19 cellular contexts compared by ENCODE assay signal in genomic region chr1:240239309-240239708, GRCh38.
A peak's percentile ranks its signal among the peaks of the same experiment; 100 is the strongest.
DNase-seq lines count a peak whose midpoint lies in the region; ATAC-seq and TF ChIP-seq lines count a peak whose summit lies in the region.
"Had no signal": no experiment of that assay in that cellular context is flagged by ENCODE, and none has a peak within 500 bp of the region (broad histone marks: within the 10 kb centered on the region; RNA-seq: fewer than 3 reads in every experiment).

No MANE protein-coding gene starts in this region.

- H3K9me3 ChIP-seq in HEK293 (ENCODE audit: control insufficient read depth, insufficient read depth, low read depth, low read length) (no peaks in the 10 kb centered on the region), IMR-90 (ENCODE audit: control insufficient read depth, insufficient read depth, low read length) (no peaks in the 10 kb centered on the region), smooth muscle cell (replicated peaks; ENCODE audit: low read depth) (no peaks in the 10 kb centered on the region)
- H3K9me3 ChIP-seq: BLaER1, Caco-2 had no signal

- H3K4ac ChIP-seq in IMR-90 (ENCODE audit: low read depth, low read length), result peak overlapping the region; percentile 80; the same call in 1 of the 2 replicates

- peak overlapping the region; percentile 83 for H2BK120ac ChIP-seq in IMR-90 (ENCODE audit: low read depth, low read length)

- H3K9me1 ChIP-seq in IMR-90 (ENCODE audit: insufficient read depth, low read length), result peaks cover 12% of the 10 kb centered on the region

- peak overlapping the region in 1 of 2 experiments; percentile 49; a peak in 2 of 4 replicates for H4K8ac ChIP-seq in IMR-90 (ENCODE audit: low read depth in 2 of 2, low read length in 2 of 2)

- no peaks in the 10 kb centered on the region for H3K79me2 ChIP-seq in smooth muscle cell (ENCODE audit: low read depth)

- H3K18ac ChIP-seq in IMR-90 (ENCODE audit: low read depth, low read length), result peak overlapping the region; percentile 9; the same call in 1 of the 2 replicates

- TF ChIP-seq RAD21 in IMR-90 (IDR thresholded peaks at IDR 0.05; ENCODE audit: low read length), result no peak

- H3K14ac ChIP-seq in IMR-90 (replicated peaks; ENCODE audit: low read depth, low read length), result no peak overlapping the region; the same call in 1 of the 2 replicates

- dilution Hi-C loops in IMR-90 (cut with HindIII; ENCODE audit: low sequenced_read_pairs, unreplicated experiment), result no loop called here

- no peak overlapping the region for H2AK9ac ChIP-seq in IMR-90 (replicated peaks; ENCODE audit: low read depth, low read length, poor library complexity)

- in situ Hi-C loops in IMR-90 (cut with MboI; ENCODE audit: low sequenced_read_pairs), result no loop called here

- peak overlapping the region; percentile 68; the same call in 1 of the 2 replicates for H4K91ac ChIP-seq in IMR-90 (ENCODE audit: insufficient read depth, low read depth, low read length)

- CTCF ChIA-PET in HEK293 (lab: Yijun Ruan, JAX) (no interaction called here), IMR-90 (lab: Yijun Ruan, JAX) (no interaction called here)

- no peak for DNase-seq in IMR-90
- no peak for DNase-seq in smooth muscle cell (lab: John Stamatoyannopoulos, UW; ENCODE audit: unreplicated experiment)
- DNase-seq in activated CD4-positive, alpha-beta T cell treated with anti-CD3 and anti-CD28 coated beads for 4 hours, result no peak
- DNase-seq in nucleus accumbens (lab: John Stamatoyannopoulos, UW), result no peak
- DNase-seq: Caco-2; CD4-positive, CD25-positive, alpha-beta regulatory T cell; CD8-positive, alpha-beta T cell; DMS 273 treated with DMSO at 0.1 percent for 48 hours; DMS79; EL; GDM1; H9 had no signal

- peak overlapping the region; percentile 40; the same call in 1 of the 2 replicates for H3K23ac ChIP-seq in IMR-90 (ENCODE audit: low read depth, low read length)

- no peak overlapping the region for H3K9ac ChIP-seq in IMR-90 (ENCODE audit: low read depth, low read length)
- H3K9ac ChIP-seq in smooth muscle cell (ENCODE audit: low read depth), result no peak overlapping the region
- H3K9ac ChIP-seq: BLaER1 had no signal

- peaks cover 29% of the 10 kb centered on the region for H3F3A ChIP-seq in smooth muscle cell (ENCODE audit: low read depth)

- no peak overlapping the region for H3K56ac ChIP-seq in IMR-90 (ENCODE audit: extremely low read depth, insufficient read depth, low read length)

- peak overlapping the region; percentile 58; the same call in 1 of the 2 replicates for H2AK5ac ChIP-seq in IMR-90 (ENCODE audit: low read depth, low read length)

- H2BK20ac ChIP-seq in IMR-90 (ENCODE audit: low read depth, low read length), result peak overlapping the region; percentile 84

- ATAC-seq in IMR-90 (ENCODE audit: low read depth) (no peak), GM19324 (IDR thresholded peaks at IDR 0.05; ENCODE audit: low FRiP score, unreplicated experiment) (no peak)
- ATAC-seq: CD8-positive, alpha-beta T cell; GM12878; GM23338; HCT116 had no signal

- peak overlapping the region; percentile 91; the same call in 2 of the 3 replicates for H2BK15ac ChIP-seq in IMR-90 (ENCODE audit: low read depth, low read length)

- H3K27me3 ChIP-seq in IMR-90 (ENCODE audit: control insufficient read depth, insufficient read depth, low read length) (no peaks in the 10 kb centered on the region), smooth muscle cell (ENCODE audit: low read depth) (no peaks in the 10 kb centered on the region)
- H3K27me3 ChIP-seq: BLaER1 had no signal

- BruUV-seq in IMR-90 (replicated peaks; lab: Mats Ljungman, UMichigan), result no TSS peak

- peaks cover 4 to 5% of the 10 kb centered on the region in 2 experiments for H3K36me3 ChIP-seq in HEK293 (ENCODE audit: control insufficient read depth in 2 of 2, insufficient read depth in 1 of 2, low read length in 2 of 2)
- H3K36me3 ChIP-seq in IMR-90 (ENCODE audit: control insufficient read depth, insufficient read depth, low read length), result peaks cover 2% of the 10 kb centered on the region; the same call in 1 of the 2 replicates
- no peaks in the 10 kb centered on the region for H3K36me3 ChIP-seq in smooth muscle cell (ENCODE audit: low read depth)
- H3K36me3 ChIP-seq: BLaER1 had no signal

- H3K4me2 ChIP-seq in IMR-90 (ENCODE audit: low read depth, low read length) (no peak overlapping the region), smooth muscle cell (peak overlapping the region; percentile 24)
- H3K4me2 ChIP-seq: BLaER1, GM23338 had no signal

- H4K5ac ChIP-seq in IMR-90 (ENCODE audit: low read depth, low read length), result peak overlapping the region; percentile 26; the same call in 1 of the 2 replicates

- H3K79me1 ChIP-seq in IMR-90 (ENCODE audit: low read depth in 1 of 2, low read length in 2 of 2), result peaks cover 10 to 41% of the 10 kb centered on the region in 2 experiments

- intact Hi-C loops in IMR-90 (cut with micrococcal nuclease), result loop anchor here (5.0 kb wide), 1 partner anchor 113 kb away; no protein-coding TSS in a partner anchor

- POLR2A ChIA-PET in HEK293 (lab: Yijun Ruan, JAX), result no interaction called here
- POLR2A ChIA-PET in IMR-90 (lab: Charles Lee; ENCODE audit: unreplicated experiment), result no interaction called here

- H3K4me1 ChIP-seq in HEK293 (ENCODE audit: control insufficient read depth, insufficient read depth, low read length) (peaks cover 22% of the 10 kb centered on the region), IMR-90 (ENCODE audit: control insufficient read depth, insufficient read depth, low read length) (peaks cover 22% of the 10 kb centered on the region), smooth muscle cell (ENCODE audit: low read depth) (peaks cover 16% of the 10 kb centered on the region)
- H3K4me1 ChIP-seq: BLaER1, Caco-2 had no signal

- no peaks in the 10 kb centered on the region for H4K20me1 ChIP-seq in IMR-90 (ENCODE audit: insufficient read depth, low read length)
- no peaks in the 10 kb centered on the region for H4K20me1 ChIP-seq in smooth muscle cell (ENCODE audit: low read depth)
- H4K20me1 ChIP-seq: BLaER1 had no signal

- H3K4me3 ChIP-seq in HEK293 (ENCODE audit: low read depth, low read length) (no peak overlapping the region), IMR-90 (ENCODE audit: insufficient read depth, low read depth, low read length) (no peak overlapping the region), smooth muscle cell (no peak overlapping the region)
- H3K4me3 ChIP-seq: BLaER1, GM12878, GM23338 had no signal

- H2AFZ ChIP-seq in IMR-90 (replicated peaks; ENCODE audit: low read length, poor library complexity) (no peak overlapping the region), smooth muscle cell (ENCODE audit: low read depth) (no peak overlapping the region)
- H2AFZ ChIP-seq: GM23338 had no signal

- peak overlapping the region; percentile 40 for H2BK5ac ChIP-seq in IMR-90 (ENCODE audit: low read depth, low read length, poor library complexity, severe bottlenecking)

- H3K27ac ChIP-seq in HEK293 (ENCODE audit: extremely low read depth, low read depth, low read length), result no peak overlapping the region
- H3K27ac ChIP-seq in IMR-90 (ENCODE audit: insufficient read depth, low read length), result no peak overlapping the region
- no peak overlapping the region for H3K27ac ChIP-seq in smooth muscle cell (ENCODE audit: low read depth)
- H3K27ac ChIP-seq: BLaER1, C4-2B had no signal

- TF ChIP-seq CTCF in HEK293 (tag by site-specific recombination; IDR thresholded peaks at IDR 0.05), result no peak
- TF ChIP-seq CTCF in IMR-90 (conservative IDR thresholded peaks at IDR 0.05; ENCODE audit: low read depth, low read length), result no peak
- TF ChIP-seq CTCF in smooth muscle cell (IDR thresholded peaks at IDR 0.05; ENCODE audit: borderline replicate concordance, insufficient read depth, poor library complexity, severe bottlenecking), result no peak

- TF ChIP-seq POLR2A in IMR-90 (IDR thresholded peaks at IDR 0.05; ENCODE audit: low read depth, low read length), result no peak

TF ChIP-seq in HEK293, 187 proteins besides CTCF, POLR2A, EP300 and RAD21:
- no peak for TF ChIP-seq ZNF600 (tag by site-specific recombination; IDR thresholded peaks at IDR 0.05)
- TF ChIP-seq, protein P1, sequence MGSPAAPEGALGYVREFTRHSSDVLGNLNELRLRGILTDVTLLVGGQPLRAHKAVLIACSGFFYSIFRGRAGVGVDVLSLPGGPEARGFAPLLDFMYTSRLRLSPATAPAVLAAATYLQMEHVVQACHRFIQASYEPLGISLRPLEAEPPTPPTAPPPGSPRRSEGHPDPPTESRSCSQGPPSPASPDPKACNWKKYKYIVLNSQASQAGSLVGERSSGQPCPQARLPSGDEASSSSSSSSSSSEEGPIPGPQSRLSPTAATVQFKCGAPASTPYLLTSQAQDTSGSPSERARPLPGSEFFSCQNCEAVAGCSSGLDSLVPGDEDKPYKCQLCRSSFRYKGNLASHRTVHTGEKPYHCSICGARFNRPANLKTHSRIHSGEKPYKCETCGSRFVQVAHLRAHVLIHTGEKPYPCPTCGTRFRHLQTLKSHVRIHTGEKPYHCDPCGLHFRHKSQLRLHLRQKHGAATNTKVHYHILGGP (tag by site-specific recombination; IDR thresholded peaks at IDR 0.05), result peak; percentile 75

TF ChIP-seq in IMR-90, 13 proteins besides CTCF, POLR2A, EP300 and RAD21 (continues in another document):
- TF ChIP-seq SMC3 (IDR thresholded peaks at IDR 0.05; ENCODE audit: low read depth, low read length), result no peak
- no peak for TF ChIP-seq FOS (IDR thresholded peaks at IDR 0.05; ENCODE audit: low read depth, low read length)
- no peak for TF ChIP-seq MAFK (IDR thresholded peaks at IDR 0.05; ENCODE audit: low read depth, low read length)
- TF ChIP-seq MAZ (IDR thresholded peaks at IDR 0.05; ENCODE audit: borderline replicate concordance, low read depth, low read length), result no peak
- no peak for TF ChIP-seq MXI1 (IDR thresholded peaks at IDR 0.05; ENCODE audit: borderline replicate concordance, low read depth, low read length)
- TF ChIP-seq, protein P2, sequence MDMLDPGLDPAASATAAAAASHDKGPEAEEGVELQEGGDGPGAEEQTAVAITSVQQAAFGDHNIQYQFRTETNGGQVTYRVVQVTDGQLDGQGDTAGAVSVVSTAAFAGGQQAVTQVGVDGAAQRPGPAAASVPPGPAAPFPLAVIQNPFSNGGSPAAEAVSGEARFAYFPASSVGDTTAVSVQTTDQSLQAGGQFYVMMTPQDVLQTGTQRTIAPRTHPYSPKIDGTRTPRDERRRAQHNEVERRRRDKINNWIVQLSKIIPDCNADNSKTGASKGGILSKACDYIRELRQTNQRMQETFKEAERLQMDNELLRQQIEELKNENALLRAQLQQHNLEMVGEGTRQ (IDR thresholded peaks at IDR 0.05; ENCODE audit: low read depth, low read length), result no peak
- no peak for TF ChIP-seq CHD1 (IDR thresholded peaks at IDR 0.05; ENCODE audit: low read depth, low read length)
- no peak for TF ChIP-seq BHLHE40 (IDR thresholded peaks at IDR 0.05; ENCODE audit: low read depth, low read length)
- no peak for TF ChIP-seq RFX5 (IDR thresholded peaks at IDR 0.05; ENCODE audit: low read depth, low read length)
